1 cellular context compared by ENCODE assay signal in the genomic region with DNA sequence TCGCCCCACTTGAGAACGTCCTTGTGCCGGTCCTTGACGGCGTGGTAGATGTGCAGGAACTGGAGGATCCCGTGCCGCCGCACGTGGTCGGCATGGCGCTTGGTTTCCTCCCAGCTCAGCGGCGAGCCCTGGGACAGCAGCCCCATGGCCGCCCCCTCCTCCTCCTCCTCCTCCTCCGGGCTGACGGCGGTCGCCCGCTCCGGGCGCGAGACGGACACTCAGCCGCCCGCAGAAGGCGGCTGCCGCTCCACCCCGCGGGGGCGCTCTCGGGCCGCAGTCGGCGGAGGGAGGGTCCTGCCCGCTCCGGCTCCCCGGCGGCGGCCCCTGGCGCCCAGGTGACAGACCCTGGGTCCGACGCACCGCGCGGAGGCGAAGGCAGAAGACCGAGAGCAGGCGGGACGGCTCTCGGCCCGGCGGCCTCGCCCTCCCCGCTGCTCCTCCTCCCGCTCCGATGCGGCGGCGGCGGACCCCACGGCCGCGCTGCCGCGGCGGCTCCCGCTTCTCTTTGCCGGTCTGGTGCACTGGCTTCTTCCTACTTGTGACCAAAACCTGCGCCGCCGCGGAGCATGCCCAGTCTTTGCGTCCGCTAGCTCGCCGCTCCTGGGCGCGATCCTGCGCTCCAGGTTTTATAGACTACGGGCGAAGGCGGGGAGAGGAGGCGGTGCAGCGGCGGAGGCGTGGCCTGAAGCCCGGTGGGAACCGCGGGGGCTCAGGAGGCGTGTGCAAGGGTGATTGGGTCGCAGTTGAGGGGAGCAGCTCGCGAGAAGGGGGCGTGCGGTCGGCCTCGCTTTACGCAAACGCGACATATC.
A peak's percentile ranks its signal among the peaks of the same experiment; 100 is the strongest.
TF ChIP-seq lines count a peak whose summit lies in the region.

A gene (minus strand): TSS at position 602 of the 809 bp plus-strand sequence. CDS start 456 bp downstream, at position 146.

TF ChIP-seq in K562, 482 proteins besides CTCF, POLR2A, EP300 and RAD21 (continued from another document and continues in another):
- TF ChIP-seq, protein P1, sequence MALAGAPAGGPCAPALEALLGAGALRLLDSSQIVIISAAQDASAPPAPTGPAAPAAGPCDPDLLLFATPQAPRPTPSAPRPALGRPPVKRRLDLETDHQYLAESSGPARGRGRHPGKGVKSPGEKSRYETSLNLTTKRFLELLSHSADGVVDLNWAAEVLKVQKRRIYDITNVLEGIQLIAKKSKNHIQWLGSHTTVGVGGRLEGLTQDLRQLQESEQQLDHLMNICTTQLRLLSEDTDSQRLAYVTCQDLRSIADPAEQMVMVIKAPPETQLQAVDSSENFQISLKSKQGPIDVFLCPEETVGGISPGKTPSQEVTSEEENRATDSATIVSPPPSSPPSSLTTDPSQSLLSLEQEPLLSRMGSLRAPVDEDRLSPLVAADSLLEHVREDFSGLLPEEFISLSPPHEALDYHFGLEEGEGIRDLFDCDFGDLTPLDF (CRISPR knock-in tag; IDR thresholded peaks at IDR 0.05), result no peak
- no peak for TF ChIP-seq SAFB2 (IDR thresholded peaks at IDR 0.05; ENCODE audit: borderline replicate concordance, low read depth, low read length, severe bottlenecking)
- TF ChIP-seq, protein P2, sequence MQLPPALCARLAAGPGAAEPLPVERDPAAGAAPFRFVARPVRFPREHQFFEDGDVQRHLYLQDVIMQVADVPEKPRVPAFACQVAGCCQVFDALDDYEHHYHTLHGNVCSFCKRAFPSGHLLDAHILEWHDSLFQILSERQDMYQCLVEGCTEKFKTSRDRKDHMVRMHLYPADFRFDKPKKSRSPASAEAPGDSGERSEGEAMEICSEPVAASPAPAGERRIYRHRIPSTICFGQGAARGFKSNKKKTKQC (CRISPR knock-in tag; IDR thresholded peaks at IDR 0.05), result 0 out of 2 replicates have a peak, but pooled peaks have one; percentile 41
- 0 out of 2 replicates have a peak, but pooled peaks have one; percentile 13 for TF ChIP-seq ZNF431 (CRISPR knock-in tag; IDR thresholded peaks at IDR 0.05)
- TF ChIP-seq, protein P3, sequence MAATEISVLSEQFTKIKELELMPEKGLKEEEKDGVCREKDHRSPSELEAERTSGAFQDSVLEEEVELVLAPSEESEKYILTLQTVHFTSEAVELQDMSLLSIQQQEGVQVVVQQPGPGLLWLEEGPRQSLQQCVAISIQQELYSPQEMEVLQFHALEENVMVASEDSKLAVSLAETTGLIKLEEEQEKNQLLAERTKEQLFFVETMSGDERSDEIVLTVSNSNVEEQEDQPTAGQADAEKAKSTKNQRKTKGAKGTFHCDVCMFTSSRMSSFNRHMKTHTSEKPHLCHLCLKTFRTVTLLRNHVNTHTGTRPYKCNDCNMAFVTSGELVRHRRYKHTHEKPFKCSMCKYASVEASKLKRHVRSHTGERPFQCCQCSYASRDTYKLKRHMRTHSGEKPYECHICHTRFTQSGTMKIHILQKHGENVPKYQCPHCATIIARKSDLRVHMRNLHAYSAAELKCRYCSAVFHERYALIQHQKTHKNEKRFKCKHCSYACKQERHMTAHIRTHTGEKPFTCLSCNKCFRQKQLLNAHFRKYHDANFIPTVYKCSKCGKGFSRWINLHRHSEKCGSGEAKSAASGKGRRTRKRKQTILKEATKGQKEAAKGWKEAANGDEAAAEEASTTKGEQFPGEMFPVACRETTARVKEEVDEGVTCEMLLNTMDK (IDR thresholded peaks at IDR 0.05; ENCODE audit: borderline replicate concordance, insufficient read depth, low read depth, low read length, poor library complexity, severe bottlenecking), result peak; percentile 48
- no peak for TF ChIP-seq FOS (IDR thresholded peaks at IDR 0.05; ENCODE audit: extremely low read depth, insufficient read length)
- no peak for TF ChIP-seq LEF1 (IDR thresholded peaks at IDR 0.05)
- TF ChIP-seq SRSF9 (IDR thresholded peaks at IDR 0.05; ENCODE audit: borderline replicate concordance, low read depth, low read length), result no peak
- TF ChIP-seq NFATC3 (IDR thresholded peaks at IDR 0.05), result no peak
- TF ChIP-seq KLF10 (CRISPR knock-in tag; IDR thresholded peaks at IDR 0.05), result no peak
- peak; percentile 57 for TF ChIP-seq ZFX (CRISPR knock-in tag; IDR thresholded peaks at IDR 0.05)
- no peak for TF ChIP-seq NR2C2 (CRISPR knock-in tag; IDR thresholded peaks at IDR 0.05)
- TF ChIP-seq NR2C2 (tag; IDR thresholded peaks at IDR 0.05), result no peak
- TF ChIP-seq ZNF561 (CRISPR knock-in tag; conservative IDR thresholded peaks at IDR 0.05), result no peak
- TF ChIP-seq E2F3 (CRISPR knock-in tag; IDR thresholded peaks at IDR 0.05), result no peak
- TF ChIP-seq SRSF3 (IDR thresholded peaks at IDR 0.05; ENCODE audit: insufficient read depth, low read length), result no peak
- TF ChIP-seq FOXJ3 (CRISPR knock-in tag; IDR thresholded peaks at IDR 0.05), result no peak
- TF ChIP-seq ZNF77 (CRISPR knock-in tag; IDR thresholded peaks at IDR 0.05), result no peak
- TF ChIP-seq MYBL2 (IDR thresholded peaks at IDR 0.05; ENCODE audit: low read depth), result no peak
- no peak for TF ChIP-seq MYBL2 (CRISPR knock-in tag; IDR thresholded peaks at IDR 0.05; ENCODE audit: borderline replicate concordance)
- no peak for TF ChIP-seq ZKSCAN3 (CRISPR knock-in tag; IDR thresholded peaks at IDR 0.05)
- TF ChIP-seq MTA1 (IDR thresholded peaks at IDR 0.05; ENCODE audit: borderline replicate concordance), result peak; percentile 78
- TF ChIP-seq ESRRB (CRISPR knock-in tag; IDR thresholded peaks at IDR 0.05; ENCODE audit: borderline replicate concordance), result no peak
- peak; percentile 39 for TF ChIP-seq BCOR (IDR thresholded peaks at IDR 0.05)
- TF ChIP-seq U2AF2 (optimal IDR thresholded peaks at IDR 0.05; ENCODE audit: low read depth, low read length), result no peak
- TF ChIP-seq ZNF174 (CRISPR knock-in tag; IDR thresholded peaks at IDR 0.05), result no peak
- TF ChIP-seq, protein P4, sequence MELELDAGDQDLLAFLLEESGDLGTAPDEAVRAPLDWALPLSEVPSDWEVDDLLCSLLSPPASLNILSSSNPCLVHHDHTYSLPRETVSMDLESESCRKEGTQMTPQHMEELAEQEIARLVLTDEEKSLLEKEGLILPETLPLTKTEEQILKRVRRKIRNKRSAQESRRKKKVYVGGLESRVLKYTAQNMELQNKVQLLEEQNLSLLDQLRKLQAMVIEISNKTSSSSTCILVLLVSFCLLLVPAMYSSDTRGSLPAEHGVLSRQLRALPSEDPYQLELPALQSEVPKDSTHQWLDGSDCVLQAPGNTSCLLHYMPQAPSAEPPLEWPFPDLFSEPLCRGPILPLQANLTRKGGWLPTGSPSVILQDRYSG (tag; conservative IDR thresholded peaks at IDR 0.05; ENCODE audit: low read depth), result no peak
- TF ChIP-seq, protein P5, sequence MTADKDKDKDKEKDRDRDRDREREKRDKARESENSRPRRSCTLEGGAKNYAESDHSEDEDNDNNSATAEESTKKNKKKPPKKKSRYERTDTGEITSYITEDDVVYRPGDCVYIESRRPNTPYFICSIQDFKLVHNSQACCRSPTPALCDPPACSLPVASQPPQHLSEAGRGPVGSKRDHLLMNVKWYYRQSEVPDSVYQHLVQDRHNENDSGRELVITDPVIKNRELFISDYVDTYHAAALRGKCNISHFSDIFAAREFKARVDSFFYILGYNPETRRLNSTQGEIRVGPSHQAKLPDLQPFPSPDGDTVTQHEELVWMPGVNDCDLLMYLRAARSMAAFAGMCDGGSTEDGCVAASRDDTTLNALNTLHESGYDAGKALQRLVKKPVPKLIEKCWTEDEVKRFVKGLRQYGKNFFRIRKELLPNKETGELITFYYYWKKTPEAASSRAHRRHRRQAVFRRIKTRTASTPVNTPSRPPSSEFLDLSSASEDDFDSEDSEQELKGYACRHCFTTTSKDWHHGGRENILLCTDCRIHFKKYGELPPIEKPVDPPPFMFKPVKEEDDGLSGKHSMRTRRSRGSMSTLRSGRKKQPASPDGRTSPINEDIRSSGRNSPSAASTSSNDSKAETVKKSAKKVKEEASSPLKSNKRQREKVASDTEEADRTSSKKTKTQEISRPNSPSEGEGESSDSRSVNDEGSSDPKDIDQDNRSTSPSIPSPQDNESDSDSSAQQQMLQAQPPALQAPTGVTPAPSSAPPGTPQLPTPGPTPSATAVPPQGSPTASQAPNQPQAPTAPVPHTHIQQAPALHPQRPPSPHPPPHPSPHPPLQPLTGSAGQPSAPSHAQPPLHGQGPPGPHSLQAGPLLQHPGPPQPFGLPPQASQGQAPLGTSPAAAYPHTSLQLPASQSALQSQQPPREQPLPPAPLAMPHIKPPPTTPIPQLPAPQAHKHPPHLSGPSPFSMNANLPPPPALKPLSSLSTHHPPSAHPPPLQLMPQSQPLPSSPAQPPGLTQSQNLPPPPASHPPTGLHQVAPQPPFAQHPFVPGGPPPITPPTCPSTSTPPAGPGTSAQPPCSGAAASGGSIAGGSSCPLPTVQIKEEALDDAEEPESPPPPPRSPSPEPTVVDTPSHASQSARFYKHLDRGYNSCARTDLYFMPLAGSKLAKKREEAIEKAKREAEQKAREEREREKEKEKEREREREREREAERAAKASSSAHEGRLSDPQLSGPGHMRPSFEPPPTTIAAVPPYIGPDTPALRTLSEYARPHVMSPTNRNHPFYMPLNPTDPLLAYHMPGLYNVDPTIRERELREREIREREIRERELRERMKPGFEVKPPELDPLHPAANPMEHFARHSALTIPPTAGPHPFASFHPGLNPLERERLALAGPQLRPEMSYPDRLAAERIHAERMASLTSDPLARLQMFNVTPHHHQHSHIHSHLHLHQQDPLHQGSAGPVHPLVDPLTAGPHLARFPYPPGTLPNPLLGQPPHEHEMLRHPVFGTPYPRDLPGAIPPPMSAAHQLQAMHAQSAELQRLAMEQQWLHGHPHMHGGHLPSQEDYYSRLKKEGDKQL (CRISPR knock-in tag; IDR thresholded peaks at IDR 0.05; ENCODE audit: borderline replicate concordance), result no peak
- TF ChIP-seq POLR2AphosphoS5 (IDR thresholded peaks at IDR 0.05; ENCODE audit: control insufficient read depth, insufficient read depth, low read depth, low read length), result peak; percentile 72; the same call in 1 of the 2 replicates
- TF ChIP-seq MCM3 (IDR thresholded peaks at IDR 0.05), result no peak
- no peak for TF ChIP-seq GTF2A2 (tag; IDR thresholded peaks at IDR 0.05)
- 0 out of 2 replicates have a peak, but pooled peaks have one; percentile 41 for TF ChIP-seq EP400 (IDR thresholded peaks at IDR 0.05)
- no peak for TF ChIP-seq MTF1 (CRISPR knock-in tag; IDR thresholded peaks at IDR 0.05; ENCODE audit: borderline replicate concordance)
- TF ChIP-seq, protein P6, sequence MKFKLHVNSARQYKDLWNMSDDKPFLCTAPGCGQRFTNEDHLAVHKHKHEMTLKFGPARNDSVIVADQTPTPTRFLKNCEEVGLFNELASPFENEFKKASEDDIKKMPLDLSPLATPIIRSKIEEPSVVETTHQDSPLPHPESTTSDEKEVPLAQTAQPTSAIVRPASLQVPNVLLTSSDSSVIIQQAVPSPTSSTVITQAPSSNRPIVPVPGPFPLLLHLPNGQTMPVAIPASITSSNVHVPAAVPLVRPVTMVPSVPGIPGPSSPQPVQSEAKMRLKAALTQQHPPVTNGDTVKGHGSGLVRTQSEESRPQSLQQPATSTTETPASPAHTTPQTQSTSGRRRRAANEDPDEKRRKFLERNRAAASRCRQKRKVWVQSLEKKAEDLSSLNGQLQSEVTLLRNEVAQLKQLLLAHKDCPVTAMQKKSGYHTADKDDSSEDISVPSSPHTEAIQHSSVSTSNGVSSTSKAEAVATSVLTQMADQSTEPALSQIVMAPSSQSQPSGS (CRISPR knock-in tag; IDR thresholded peaks at IDR 0.05), result no peak
- TF ChIP-seq, protein P7, sequence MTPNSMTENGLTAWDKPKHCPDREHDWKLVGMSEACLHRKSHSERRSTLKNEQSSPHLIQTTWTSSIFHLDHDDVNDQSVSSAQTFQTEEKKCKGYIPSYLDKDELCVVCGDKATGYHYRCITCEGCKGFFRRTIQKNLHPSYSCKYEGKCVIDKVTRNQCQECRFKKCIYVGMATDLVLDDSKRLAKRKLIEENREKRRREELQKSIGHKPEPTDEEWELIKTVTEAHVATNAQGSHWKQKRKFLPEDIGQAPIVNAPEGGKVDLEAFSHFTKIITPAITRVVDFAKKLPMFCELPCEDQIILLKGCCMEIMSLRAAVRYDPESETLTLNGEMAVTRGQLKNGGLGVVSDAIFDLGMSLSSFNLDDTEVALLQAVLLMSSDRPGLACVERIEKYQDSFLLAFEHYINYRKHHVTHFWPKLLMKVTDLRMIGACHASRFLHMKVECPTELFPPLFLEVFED (CRISPR knock-in tag; conservative IDR thresholded peaks at IDR 0.05), result no peak
- no peak for TF ChIP-seq DDX20 (tag; IDR thresholded peaks at IDR 0.05; ENCODE audit: low read depth)
- TF ChIP-seq, protein P8, sequence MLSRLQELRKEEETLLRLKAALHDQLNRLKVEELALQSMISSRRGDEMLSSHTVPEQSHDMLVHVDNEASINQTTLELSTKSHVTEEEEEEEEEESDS (CRISPR knock-in tag; IDR thresholded peaks at IDR 0.05), result no peak
- TF ChIP-seq RBM34 (IDR thresholded peaks at IDR 0.05; ENCODE audit: borderline replicate concordance, insufficient read depth, low read length), result no peak
- no peak for TF ChIP-seq EZH2 (IDR thresholded peaks at IDR 0.05; ENCODE audit: borderline replicate concordance, low read depth, low read length)
- TF ChIP-seq BMI1 (IDR thresholded peaks at IDR 0.05; ENCODE audit: low read length), result no peak
- TF ChIP-seq, protein P9, sequence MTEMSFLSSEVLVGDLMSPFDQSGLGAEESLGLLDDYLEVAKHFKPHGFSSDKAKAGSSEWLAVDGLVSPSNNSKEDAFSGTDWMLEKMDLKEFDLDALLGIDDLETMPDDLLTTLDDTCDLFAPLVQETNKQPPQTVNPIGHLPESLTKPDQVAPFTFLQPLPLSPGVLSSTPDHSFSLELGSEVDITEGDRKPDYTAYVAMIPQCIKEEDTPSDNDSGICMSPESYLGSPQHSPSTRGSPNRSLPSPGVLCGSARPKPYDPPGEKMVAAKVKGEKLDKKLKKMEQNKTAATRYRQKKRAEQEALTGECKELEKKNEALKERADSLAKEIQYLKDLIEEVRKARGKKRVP (CRISPR knock-in tag; IDR thresholded peaks at IDR 0.05), result no peak
- TF ChIP-seq NFXL1 (CRISPR knock-in tag; IDR thresholded peaks at IDR 0.05), result no peak
- TF ChIP-seq HSF4 (CRISPR knock-in tag; IDR thresholded peaks at IDR 0.05; ENCODE audit: borderline replicate concordance), result no peak
- peak; percentile 87 for TF ChIP-seq CREM (IDR thresholded peaks at IDR 0.05; ENCODE audit: low read depth)
- peak; percentile 71 for TF ChIP-seq RFX5 (IDR thresholded peaks at IDR 0.05; ENCODE audit: low read depth, low read length)
- no peak for TF ChIP-seq NCOA1 (IDR thresholded peaks at IDR 0.05; ENCODE audit: low read depth)
- TF ChIP-seq ZNF124 (CRISPR knock-in tag; IDR thresholded peaks at IDR 0.05), result no peak
- TF ChIP-seq ZNF764 (CRISPR knock-in tag; IDR thresholded peaks at IDR 0.05; ENCODE audit: low read depth), result no peak
- TF ChIP-seq PHTF2 (CRISPR knock-in tag; IDR thresholded peaks at IDR 0.05), result no peak
